ENCODE assay signal across 8 cellular contexts in the genomic region with DNA sequence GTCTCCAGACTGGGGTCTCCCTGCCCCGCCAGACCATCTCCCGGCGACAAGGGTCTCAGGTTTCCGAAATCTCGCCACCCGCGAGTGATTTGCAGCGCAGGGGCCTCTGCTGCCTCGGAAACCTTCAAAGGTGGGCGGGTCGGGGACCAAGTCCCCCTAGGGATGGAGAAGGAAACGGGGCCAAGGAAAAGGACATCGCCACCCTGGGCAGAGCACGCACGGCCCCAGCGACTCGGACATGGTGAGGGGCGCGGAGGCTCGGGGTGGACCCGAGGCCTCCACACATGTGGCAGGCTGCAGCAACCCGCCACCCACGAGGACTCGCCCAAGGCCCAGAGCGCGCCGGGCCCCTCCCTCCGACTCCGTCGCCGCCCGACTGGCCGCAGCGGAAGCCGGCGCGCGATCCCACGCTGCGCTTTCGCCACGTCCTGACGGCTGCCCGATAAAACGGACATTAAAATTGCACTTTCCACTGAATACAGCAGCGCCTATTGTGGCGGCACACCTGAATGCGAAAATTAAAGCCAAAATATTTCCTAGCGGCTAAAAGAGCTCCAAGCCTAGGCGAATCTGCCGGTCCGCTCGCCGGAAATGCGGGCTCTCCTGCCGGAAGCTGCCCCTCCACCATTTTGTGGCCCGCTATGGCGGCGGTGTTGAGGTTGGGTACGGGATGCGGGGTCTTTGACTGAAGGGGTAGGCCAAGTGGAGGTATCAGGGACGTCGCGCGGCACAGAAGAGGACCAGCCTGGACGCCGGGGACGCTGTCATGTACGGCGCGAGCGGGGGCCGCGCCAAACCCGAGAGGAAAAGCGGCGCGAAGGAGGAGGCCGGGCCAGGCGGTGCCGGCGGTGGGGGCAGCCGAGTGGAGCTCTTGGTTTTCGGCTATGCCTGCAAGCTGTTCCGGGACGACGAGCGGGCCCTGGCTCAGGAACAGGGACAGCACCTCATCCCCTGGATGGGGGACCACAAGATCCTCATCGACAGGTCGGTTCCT. TPM values are rescaled to one million over a fixed set of nuclear protein-coding genes. Genes with fewer than 3 reads are reported as not detected.
DNase-seq lines count a peak whose midpoint lies in the region; ATAC-seq, FAIRE-seq and TF ChIP-seq lines count a peak whose summit lies in the region.

A gene (plus strand): TSS at position 627 of the 994 bp plus-strand sequence. CDS start 140 bp downstream, at position 767.

- peaks cover 4% of the 10 kb centered on the region for H3K9me3 Mint-ChIP-seq in T-helper 1 cell treated with Interleukin-12 subunit alpha and Interleukin-12 subunit beta and Interleukin-4 antibody, amounts not matched to agents 30 μg/mL and 1 μg/mL, for 36 hours

- DNase-seq in GM12865 (ENCODE audit: low read depth) (peak; percentile 90), NCI-H1092 (lab: John Stamatoyannopoulos, UW) (peak; percentile 28), amniotic stem cell (lab: John Stamatoyannopoulos, UW) (peak; percentile 20), left ventricle myocardium superior (peak; percentile 87), pulmonary artery endothelial cell (ENCODE audit: low read depth, low spot score) (peak; percentile 20), urothelium cell line (ENCODE audit: low spot score) (peak; percentile 86)

- FAIRE-seq in urothelium cell line (lab: Jason Lieb, UNC) = no peak

- H3K4me3 Mint-ChIP-seq in T-helper 1 cell treated with Interleukin-12 subunit alpha and Interleukin-12 subunit beta and Interleukin-4 antibody, amounts not matched to agents 30 μg/mL and 1 μg/mL, for 36 hours = peak within 1 kb of the TSS; percentile 92

- H3K27ac Mint-ChIP-seq in T-helper 1 cell treated with Interleukin-12 subunit alpha and Interleukin-12 subunit beta and Interleukin-4 antibody, amounts not matched to agents 30 μg/mL and 1 μg/mL, for 36 hours = peak within 1 kb of the TSS; percentile 90

- peak within 1 kb of the TSS; percentile 95 for H3K4me3 ChIP-seq in GM12865 (ENCODE audit: low read depth, low read length)

- peaks cover 26% of the 10 kb centered on the region for H3K36me3 Mint-ChIP-seq in T-helper 1 cell treated with Interleukin-12 subunit alpha and Interleukin-12 subunit beta and Interleukin-4 antibody, amounts not matched to agents 30 μg/mL and 1 μg/mL, for 36 hours (ENCODE audit: low read depth)

- no peaks in the 10 kb centered on the region for H3K27me3 Mint-ChIP-seq in T-helper 1 cell treated with Interleukin-12 subunit alpha and Interleukin-12 subunit beta and Interleukin-4 antibody, amounts not matched to agents 30 μg/mL and 1 μg/mL, for 36 hours (ENCODE audit: low read depth)

- ATAC-seq in HG02571 (IDR thresholded peaks at IDR 0.05; ENCODE audit: unreplicated experiment) = peak; percentile 92
- peak; percentile 98 for ATAC-seq in left ventricle myocardium superior

- no peak for TF ChIP-seq CTCF in GM12865 (IDR thresholded peaks at IDR 0.05; ENCODE audit: insufficient read depth, low read depth, low read length, missing control alignments)

- intact Hi-C loops in left ventricle myocardium superior (cut with micrococcal nuclease) = no loop called here

- peaks cover 26% of the 10 kb centered on the region for H3K4me1 Mint-ChIP-seq in T-helper 1 cell treated with Interleukin-12 subunit alpha and Interleukin-12 subunit beta and Interleukin-4 antibody, amounts not matched to agents 30 μg/mL and 1 μg/mL, for 36 hours (ENCODE audit: low read depth)

RNA-seq across cellular contexts. Expression of the gene that starts here (rescaled TPM):
- total RNA-seq in left ventricle myocardium superior = 20.6 TPM
- total RNA-seq in pulmonary artery endothelial cell = 20.8 and 26.3 TPM in 2 replicates

Comparison
In these comparisons a context has a peak if more than half of its experiments do, and no peak if none do; other contexts are left out.
1. Peak in every context shown above with its lines: DNase-seq, ATAC-seq and H3K4me3 ChIP-seq.
2. DNase-seq: peak in every context shown above with its lines; median percentile 90 in GM12865; 87 in left ventricle myocardium superior; 86 in urothelium cell line; 28 in NCI-H1092; 20 in amniotic stem cell; 20 in pulmonary artery endothelial cell.